Comparison of ENCODE assay signal across 23 cellular contexts in genomic region chr2:187271825-187272224, GRCh38.
"Had no signal": no experiment of that assay in that cellular context is flagged by ENCODE, and none has a peak within 500 bp of the region (broad histone marks: within the 10 kb centered on the region; RNA-seq: fewer than 3 reads in every experiment).

No MANE protein-coding gene starts in this region.

- H3K27ac ChIP-seq: epithelial cell of prostate, esophagus muscularis mucosa, hepatocyte, pancreas, spleen, testis, tibial nerve had no signal

- H3K27me3 Mint-ChIP-seq: naive B cell; progenitor cell of endocrine pancreas; stimulated activated naive B cell treated with anti-CD40 and anti-IgM and Interleukin-4, amounts not matched to agents 10 μg/mL and 1 μg/mL and 100 μg/mL, for 72 hours; stimulated activated naive CD8-positive, alpha-beta T cell treated with anti-CD3 and anti-CD28 coated beads, Interleukin-15, amount 100 ng/mL, for 72 hours had no signal

- H3K9me3 Mint-ChIP-seq: nephron had no signal

- H3K4me3 Mint-ChIP-seq: naive B cell; nephron; stimulated activated naive B cell treated with anti-CD40 and anti-IgM and Interleukin-4, amounts not matched to agents 10 μg/mL and 1 μg/mL and 100 μg/mL, for 72 hours; stimulated activated naive CD8-positive, alpha-beta T cell treated with anti-CD3 and anti-CD28 coated beads, Interleukin-15, amount 100 ng/mL, for 72 hours had no signal

- H3K27ac Mint-ChIP-seq: naive B cell; nephron; progenitor cell of endocrine pancreas; stimulated activated naive B cell treated with anti-CD40 and anti-IgM and Interleukin-4, amounts not matched to agents 10 μg/mL and 1 μg/mL and 100 μg/mL, for 72 hours; stimulated activated naive CD8-positive, alpha-beta T cell treated with anti-CD3 and anti-CD28 coated beads, Interleukin-15, amount 100 ng/mL, for 72 hours had no signal

- H3K79me2 ChIP-seq: hepatocyte had no signal

- H3K36me3 ChIP-seq: esophagus muscularis mucosa, pancreas, spleen, tibial nerve had no signal

- H3K4me1 ChIP-seq: esophagus muscularis mucosa, pancreas, spleen, testis, tibial nerve had no signal

- DNase-seq: effector memory CD4-positive, alpha-beta T cell; foreskin fibroblast; head of caudate nucleus; left colon; left ventricle myocardium superior; mesenchymal stem cell; naive B cell; occipital lobe; pancreas; spleen; stimulated activated CD4-positive, alpha-beta T cell treated with anti-CD3 and anti-CD28 coated beads, Interleukin-2, amount 100 ng/mL, for 24 hours; stimulated activated CD4-positive, alpha-beta T cell treated with anti-CD3 and anti-CD28 coated beads, Interleukin-4, amount 100 ng/mL, for 4 hours; stimulated activated naive B cell treated with anti-CD40 and anti-IgM and Interleukin-4, amounts not matched to agents 10 μg/mL and 1 μg/mL and 100 μg/mL, for 72 hours; stimulated activated naive CD8-positive, alpha-beta T cell treated with anti-CD3 and anti-CD28 coated beads, Interleukin-15, amount 100 ng/mL, for 72 hours; testis had no signal

- H2AFZ ChIP-seq: hepatocyte had no signal

- H3K36me3 Mint-ChIP-seq: naive B cell; stimulated activated naive B cell treated with anti-CD40 and anti-IgM and Interleukin-4, amounts not matched to agents 10 μg/mL and 1 μg/mL and 100 μg/mL, for 72 hours had no signal

- H3K27me3 ChIP-seq: esophagus muscularis mucosa, hepatocyte, pancreas, spleen, testis, tibial nerve had no signal

- ATAC-seq: left colon; left ventricle myocardium superior; pancreas; sciatic nerve; stimulated activated naive B cell treated with anti-CD40 and anti-IgM and Interleukin-4, amounts not matched to agents 10 μg/mL and 1 μg/mL and 100 μg/mL, for 72 hours; stimulated activated naive CD8-positive, alpha-beta T cell treated with anti-CD3 and anti-CD28 coated beads, Interleukin-15, amount 100 ng/mL, for 72 hours had no signal

- H3K4me1 Mint-ChIP-seq: naive B cell; nephron; stimulated activated naive B cell treated with anti-CD40 and anti-IgM and Interleukin-4, amounts not matched to agents 10 μg/mL and 1 μg/mL and 100 μg/mL, for 72 hours; stimulated activated naive CD8-positive, alpha-beta T cell treated with anti-CD3 and anti-CD28 coated beads, Interleukin-15, amount 100 ng/mL, for 72 hours had no signal

- H3K9me3 ChIP-seq: esophagus muscularis mucosa, pancreas, spleen, testis, tibial nerve had no signal

- H3K4me3 ChIP-seq: esophagus muscularis mucosa, hepatocyte, lung, pancreas, spleen, testis, tibial nerve had no signal

- H3K4me2 ChIP-seq: hepatocyte had no signal
